Comparison of ENCODE assay signal across 20 cellular contexts in the genomic region with DNA sequence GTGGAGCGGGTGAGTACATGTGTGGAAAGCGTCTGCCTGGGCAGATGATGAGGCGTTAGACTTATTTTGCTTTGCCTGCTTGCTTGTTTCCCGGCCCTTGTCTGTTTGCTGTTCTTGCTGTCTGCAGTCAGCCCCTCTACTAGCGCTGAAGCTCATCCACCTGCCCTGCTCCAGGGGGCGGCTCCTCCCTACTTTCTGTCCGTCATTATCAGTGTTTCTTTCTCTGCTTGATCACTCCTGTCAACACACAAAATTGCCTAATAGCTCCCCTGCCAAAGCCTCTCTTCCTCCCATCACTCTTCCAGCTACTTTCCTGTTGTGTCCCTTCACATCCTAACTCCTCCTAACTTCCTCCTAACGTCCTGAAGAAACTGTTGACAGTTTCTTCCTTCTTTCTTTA. TPM values are rescaled to one million over a fixed set of nuclear protein-coding genes. Genes with fewer than 3 reads are reported as not detected.
DNase-seq lines count a peak whose midpoint lies in the region; ATAC-seq, FAIRE-seq and TF ChIP-seq lines count a peak whose summit lies in the region.
"Had no signal": no experiment of that assay in that cellular context is flagged by ENCODE, and none has a peak within 500 bp of the region (broad histone marks: within the 10 kb centered on the region; RNA-seq: fewer than 3 reads in every experiment).

No MANE protein-coding gene starts in this region.

- no peak overlapping the region for H3K27ac Mint-ChIP-seq in GM23338
- H3K27ac Mint-ChIP-seq: B cell; CD8-positive, alpha-beta T cell had no signal

- no peaks in the 10 kb centered on the region for H3K27me3 Mint-ChIP-seq in GM23338 (ENCODE audit: insufficient read depth, low read depth, poor library complexity)
- H3K27me3 Mint-ChIP-seq: B cell, IgD-negative memory B cell had no signal

- no peaks in the 10 kb centered on the region; the same call in 2 of the 3 replicates for H3K9me3 Mint-ChIP-seq in GM23338
- H3K9me3 Mint-ChIP-seq: CD8-positive, alpha-beta T cell; IgD-negative memory B cell had no signal

- H3K36me3 Mint-ChIP-seq in GM23338 (ENCODE audit: low read depth), result peaks cover 58% of the 10 kb centered on the region

- DNase-seq in GM23338 (ENCODE audit: low spot score) (peak; percentile 3), NCI-H748 (lab: John Stamatoyannopoulos, UW; ENCODE audit: unreplicated experiment) (peak; percentile 9), amniotic epithelial cell (ENCODE audit: low read depth) (peak; percentile 3), left ventricle myocardium superior (no peak), DMS153 treated with DMSO at 0.1 percent for 48 hours (lab: John Stamatoyannopoulos, UW; ENCODE audit: unreplicated experiment) (no peak), small intestine (no peak)
- DNase-seq in effector CD4-positive, alpha-beta T cell, result no peak
- DNase-seq: Calu3; CD8-positive, alpha-beta T cell; DMS53; GM23248; HCEC 1CT had no signal

- no peak overlapping the region for H3K4me2 ChIP-seq in GM23338
- H3K4me2 ChIP-seq: BLaER1 treated with 17β-estradiol and CSF1 and Interleukin-3, amounts not matched to agents 10 nM and 100 nM had no signal

- no peaks in the 10 kb centered on the region for H3K9me3 ChIP-seq in small intestine (ENCODE audit: control insufficient read depth, low read depth)

- ATAC-seq in GM23338, result no peak
- ATAC-seq in left ventricle myocardium superior, result peak; percentile 73
- ATAC-seq: CD8-positive, alpha-beta T cell; HepG2 had no signal

- no peaks in the 10 kb centered on the region for H3K4me1 Mint-ChIP-seq in GM23338
- H3K4me1 Mint-ChIP-seq: B cell, IgD-negative memory B cell had no signal

- no peaks in the 10 kb centered on the region for H3F3A ChIP-seq in GM23338 (replicated peaks; ENCODE audit: low read depth)

- 90 to 96% (median 92%) methylated on average over 8 of the region's 8 CpGs for WGBS in small intestine, 3 donors

- H3K4me1 ChIP-seq in GM23338 (ENCODE audit: insufficient read depth) (no peaks in the 10 kb centered on the region), small intestine (ENCODE audit: control insufficient read depth in 2 of 2, insufficient read depth in 1 of 2, low read depth in 1 of 2, low read length in 1 of 2) (no peaks in the 10 kb centered on the region)
- H3K4me1 ChIP-seq: BLaER1 treated with 17β-estradiol and CSF1 and Interleukin-3, amounts not matched to agents 10 nM and 100 nM had no signal

- no peaks in the 10 kb centered on the region; the same call in 1 of the 2 replicates for H4K20me1 ChIP-seq in GM23338 (replicated peaks; ENCODE audit: insufficient read depth)

- intact Hi-C loops in left ventricle myocardium superior (cut with micrococcal nuclease), result no loop called here

- no peak overlapping the region for H3K4me3 Mint-ChIP-seq in GM23338
- H3K4me3 Mint-ChIP-seq: B cell; CD8-positive, alpha-beta T cell; IgD-negative memory B cell had no signal

- no peaks in the 10 kb centered on the region for H3K79me2 ChIP-seq in GM23338 (replicated peaks; ENCODE audit: insufficient read depth)

- TF ChIP-seq CTCF in GM23338 (conservative IDR thresholded peaks at IDR 0.05; ENCODE audit: low read depth in 2 of 2), result peak in 1 of 2 experiments; percentile 30; a peak in 2 of 4 replicates

- H3K36me3 ChIP-seq in GM23338 (ENCODE audit: insufficient read depth) (peaks cover 17% of the 10 kb centered on the region), small intestine (ENCODE audit: control insufficient read depth in 2 of 2, insufficient read depth in 2 of 2, low read length in 2 of 2) (peaks cover 16 to 38% of the 10 kb centered on the region in 2 donors)

- H3K4me3 ChIP-seq in GM23338 (no peak overlapping the region), small intestine (ENCODE audit: low read depth in 1 of 2, low read length in 2 of 2) (no peak overlapping the region)
- H3K4me3 ChIP-seq: BLaER1 treated with 17β-estradiol and CSF1 and Interleukin-3, amounts not matched to agents 10 nM and 100 nM; GM23248 had no signal

- no peak for FAIRE-seq in small intestine (lab: Jason Lieb, UNC)
- FAIRE-seq: G401.6, GM12891, H54, HepG2 had no signal

- H2AFZ ChIP-seq in GM23338, result no peak overlapping the region
- H2AFZ ChIP-seq: GM23248 had no signal

- no peaks in the 10 kb centered on the region for H3K9me2 ChIP-seq in GM23338 (ENCODE audit: insufficient read depth)

- H3K27ac ChIP-seq in GM23338 (ENCODE audit: low read depth) (no peak overlapping the region), small intestine (ENCODE audit: low read depth in 1 of 2, low read length in 1 of 2) (no peak overlapping the region)
- H3K27ac ChIP-seq: BLaER1 treated with 17β-estradiol and CSF1 and Interleukin-3, amounts not matched to agents 10 nM and 100 nM; GM23248 had no signal

- H3K27me3 ChIP-seq in GM23338 (ENCODE audit: insufficient read depth) (no peaks in the 10 kb centered on the region), small intestine (ENCODE audit: control insufficient read depth in 2 of 2, insufficient read depth in 2 of 2, low read length in 2 of 2) (no peaks in the 10 kb centered on the region)
- H3K27me3 ChIP-seq: BLaER1 treated with 17β-estradiol and CSF1 and Interleukin-3, amounts not matched to agents 10 nM and 100 nM had no signal

TF ChIP-seq in GM23338, 12 proteins besides CTCF, POLR2A, EP300 and RAD21 (continues in another document):
- TF ChIP-seq, protein P1, sequence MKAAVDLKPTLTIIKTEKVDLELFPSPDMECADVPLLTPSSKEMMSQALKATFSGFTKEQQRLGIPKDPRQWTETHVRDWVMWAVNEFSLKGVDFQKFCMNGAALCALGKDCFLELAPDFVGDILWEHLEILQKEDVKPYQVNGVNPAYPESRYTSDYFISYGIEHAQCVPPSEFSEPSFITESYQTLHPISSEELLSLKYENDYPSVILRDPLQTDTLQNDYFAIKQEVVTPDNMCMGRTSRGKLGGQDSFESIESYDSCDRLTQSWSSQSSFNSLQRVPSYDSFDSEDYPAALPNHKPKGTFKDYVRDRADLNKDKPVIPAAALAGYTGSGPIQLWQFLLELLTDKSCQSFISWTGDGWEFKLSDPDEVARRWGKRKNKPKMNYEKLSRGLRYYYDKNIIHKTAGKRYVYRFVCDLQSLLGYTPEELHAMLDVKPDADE (IDR thresholded peaks at IDR 0.05), result no peak
- TF ChIP-seq JUNB (IDR thresholded peaks at IDR 0.05; ENCODE audit: unreplicated experiment) (no peak), POLR2AphosphoS5 (IDR thresholded peaks at IDR 0.05; ENCODE audit: low read depth) (no peak)

RNA-seq across cellular contexts. Expression of a gene that starts 34.9 kb away (rescaled TPM):
- 7.7 and 8.4 TPM in 2 replicates for total RNA-seq in GM23338 (2014; rRNA removed; shearing (Covaris generic))
- polyA plus RNA-seq in GM23338 (2016; fragmentation: Nextera tagmentation; extraction: Ambion mirVana) (3.8 and 5.4 TPM in 2 replicates), small intestine (1 to 10 TPM in 1 of 3 donors, under 1 TPM in 1, not detected in 1; 0.67 to 6.8 TPM)
- total RNA-seq in left ventricle myocardium superior, result 1.7 TPM
- total RNA-seq: A172, Calu3, GM23248, HepG2 had no signal
- polyA plus RNA-seq: GM23248 had no signal

RNA-seq across cellular contexts. Expression of a gene that starts 36.4 kb away (rescaled TPM):
- 17.8 and 35.4 TPM in 2 replicates for total RNA-seq in GM23338 (2014; rRNA removed; shearing (Covaris generic))
- polyA plus RNA-seq in GM23338 (2016; fragmentation: Nextera tagmentation; extraction: Ambion mirVana), result 71.0 and 79.8 TPM in 2 replicates
- total RNA-seq in left ventricle myocardium superior, result 348 TPM
- polyA plus RNA-seq in small intestine, result 100 to 1,000 TPM in 1 of 3 donors, 10 to 100 TPM in 2; 70.8 to 113 (median 81.0) TPM

RNA-seq across cellular contexts. Expression of a gene that starts 36.5 kb away (rescaled TPM):
- 1.9 and 3.2 TPM in 2 replicates for total RNA-seq in GM23338 (2014; rRNA removed; shearing (Covaris generic))
- polyA plus RNA-seq in GM23338 (2016; fragmentation: Nextera tagmentation; extraction: Ambion mirVana) (1.3 and 1.4 TPM in 2 replicates), small intestine (1 to 10 TPM in 1 of 3 donors, under 1 TPM in 2; 0.45 to 1.2 (median 0.54) TPM)
- total RNA-seq in left ventricle myocardium superior, result 2.4 TPM
- total RNA-seq: A172 had no signal

Comparison
In these comparisons a context has a peak if more than half of its experiments do, and no peak if none do; other contexts are left out.
1. DNase-seq: peak in GM23338 (single experiment), NCI-H748 (single experiment) and amniotic epithelial cell (single experiment); none in left ventricle myocardium superior (single experiment), effector CD4-positive, alpha-beta T cell (single experiment), DMS153 treated with DMSO at 0.1 percent for 48 hours (single experiment) and small intestine (single experiment).